In genomic region chr2:73373335-73373734, GRCh38 we compare ENCODE assay signal across 30 cellular contexts.
"Had no signal": no experiment of that assay in that cellular context is flagged by ENCODE, and none has a peak within 500 bp of the region (broad histone marks: within the 10 kb centered on the region; RNA-seq: fewer than 3 reads in every experiment).

No MANE protein-coding gene starts in this region.

- H3K36me3 ChIP-seq: brain microvascular endothelial cell, esophagus squamous epithelium, gastroesophageal sphincter, WERI-Rb-1 had no signal

- H3K27me3 ChIP-seq: brain microvascular endothelial cell had no signal

- H3K27ac ChIP-seq: brain microvascular endothelial cell, esophagus squamous epithelium, gastroesophageal sphincter, WERI-Rb-1 had no signal

- H3K4me1 ChIP-seq: esophagus squamous epithelium, gastroesophageal sphincter had no signal

- H3K4me3 ChIP-seq: esophagus squamous epithelium, gastroesophageal sphincter had no signal

- H3K9me3 ChIP-seq: esophagus squamous epithelium, gastroesophageal sphincter had no signal

- FAIRE-seq: astrocyte, colon had no signal

- ATAC-seq: activated CD4-positive, CD25-positive, alpha-beta regulatory T cell treated with anti-CD3 and anti-CD28 coated beads, Interleukin-2, amount 50 U/mL, for 24 hours; activated CD8-positive, alpha-beta T cell treated with anti-CD3 and anti-CD28 coated beads for 36 hours; activated T-cell treated with anti-CD3 and anti-CD28 coated beads, Interleukin-2, amount 50 U/mL, for 4 hours; activated T-helper 17 cell treated with anti-CD3 and anti-CD28 coated beads, Interleukin-2, amount 50 U/mL, for 72 hours; effector memory CD8-positive, alpha-beta T cell; gastroesophageal sphincter; T-helper 17 cell had no signal

- DNase-seq: activated B cell treated with CpG ODN at 0.5 μM for 24 hours; activated CD4-positive, alpha-beta T cell treated with anti-CD3 and anti-CD28 coated beads for 48 hours; activated CD4-positive, alpha-beta T cell treated with anti-CD3 and anti-CD28 coated beads, Interleukin-2, amount 50 U/mL, for 1 hour; activated CD4-positive, alpha-beta T cell treated with anti-CD3 and anti-CD28 coated beads, Interleukin-2, amount 50 U/mL, for 48 hours; activated CD8-positive, alpha-beta memory T cell treated with anti-CD3 and anti-CD28 coated beads for 24 hours; activated CD8-positive, alpha-beta T cell treated with anti-CD3 and anti-CD28 coated beads for 36 hours; activated effector memory CD4-positive, alpha-beta T cell treated with Interleukin-2 at 50 U/mL for 16 hours; activated gamma-delta T cell treated with Interleukin-2 at 50 U/mL for 16 hours; activated naive CD4-positive, alpha-beta T cell treated with anti-CD3 and anti-CD28 coated beads, Interleukin-2, amount 50 U/mL, for 16 hours; activated naive CD4-positive, alpha-beta T cell treated with Interleukin-2 at 50 U/mL for 16 hours; activated T-cell treated with anti-CD3 and anti-CD28 coated beads, Interleukin-2, amount 50 U/mL, for 4 hours; amniotic stem cell; anterior cingulate cortex; brain microvascular endothelial cell; caudate nucleus; cortex of kidney; dermis blood vessel endothelial cell; effector CD4-positive, alpha-beta T cell; effector memory CD8-positive, alpha-beta T cell; esophagus squamous epithelium; foreskin melanocyte; T-helper 1 cell; T-helper 17 cell; T1000; WERI-Rb-1 had no signal
